Comparison of ENCODE assay signal across 1 cellular context in genomic region chr10:17202506-17202905, GRCh38.
TF ChIP-seq lines count a peak whose summit lies in the region.

No MANE protein-coding gene starts in this region.

TF ChIP-seq in HCT116, 20 proteins besides CTCF, POLR2A, EP300 and RAD21 (continued from another document):
- TF ChIP-seq ZBTB33 (IDR thresholded peaks at IDR 0.05; ENCODE audit: extremely low read depth, insufficient replicate concordance, low read length): no peak
- no peak for TF ChIP-seq TCF7L2 (IDR thresholded peaks at IDR 0.05; ENCODE audit: borderline replicate concordance, extremely low read depth, insufficient read depth, insufficient read length)
- no peak for TF ChIP-seq SRF (IDR thresholded peaks at IDR 0.05; ENCODE audit: low read depth)
- TF ChIP-seq JUND (IDR thresholded peaks at IDR 0.05): no peak
